17 cellular contexts compared by ENCODE assay signal in genomic region chr20:57456116-57456515, GRCh38.
DNase-seq lines count a peak whose midpoint lies in the region; ATAC-seq and TF ChIP-seq lines count a peak whose summit lies in the region.
"Had no signal": no experiment of that assay in that cellular context is flagged by ENCODE, and none has a peak within 500 bp of the region (broad histone marks: within the 10 kb centered on the region; RNA-seq: fewer than 3 reads in every experiment).

No MANE protein-coding gene starts in this region.

- no peaks in the 10 kb centered on the region for H4K20me1 ChIP-seq in neural progenitor cell (ENCODE audit: low read depth)
- H4K20me1 ChIP-seq: BLaER1 had no signal

- H3K27ac Mint-ChIP-seq in activated B cell treated with CpG ODN at 0.5 μM for 24 hours (peak overlapping the region; percentile 50), neural progenitor cell (peak overlapping the region; percentile 35)
- peak overlapping the region; percentile 9 for H3K27ac Mint-ChIP-seq in stimulated activated naive B cell treated with anti-CD40 and anti-IgM and Interleukin-4, amounts not matched to agents 10 μg/mL and 1 μg/mL and 100 μg/mL, for 72 hours
- H3K27ac Mint-ChIP-seq: B cell; CD14-positive monocyte; CD4-positive, alpha-beta T cell; CD8-positive, alpha-beta memory T cell had no signal

- no peak overlapping the region for H3K4me2 ChIP-seq in neural progenitor cell

- H3K27ac ChIP-seq in HEK293 (ENCODE audit: extremely low read depth, low read depth, low read length) (no peak overlapping the region), neural progenitor cell (no peak overlapping the region), testis (no peak overlapping the region)
- H3K27ac ChIP-seq: BLaER1 had no signal

- H3K4me3 Mint-ChIP-seq in activated B cell treated with CpG ODN at 0.5 μM for 24 hours: no peak overlapping the region
- no peak overlapping the region for H3K4me3 Mint-ChIP-seq in neural progenitor cell
- peak overlapping the region in 1 of 2 donors; percentile 5 for H3K4me3 Mint-ChIP-seq in stimulated activated naive B cell treated with anti-CD40 and anti-IgM and Interleukin-4, amounts not matched to agents 10 μg/mL and 1 μg/mL and 100 μg/mL, for 72 hours
- H3K4me3 Mint-ChIP-seq: B cell; CD14-positive monocyte; CD4-positive, alpha-beta T cell; CD8-positive, alpha-beta memory T cell had no signal

- no peak overlapping the region for H2AFZ ChIP-seq in neural progenitor cell (replicated peaks)

- H3K4me1 ChIP-seq in HEK293 (ENCODE audit: control insufficient read depth, insufficient read depth, low read length) (no peaks in the 10 kb centered on the region), neural progenitor cell (peaks cover 4% of the 10 kb centered on the region), testis (no peaks in the 10 kb centered on the region)
- H3K4me1 ChIP-seq: HAP-1 had no signal

- H3K9me3 ChIP-seq in HEK293 (ENCODE audit: control insufficient read depth, insufficient read depth, low read depth, low read length) (no peaks in the 10 kb centered on the region), neural progenitor cell (ENCODE audit: low read depth) (no peaks in the 10 kb centered on the region), testis (no peaks in the 10 kb centered on the region)
- H3K9me3 ChIP-seq: BLaER1, HAP-1 had no signal

- no peak for TF ChIP-seq POLR2A in testis (IDR thresholded peaks at IDR 0.05)

- CTCF ChIA-PET in HEK293 (lab: Yijun Ruan, JAX) (no interaction called here), activated B cell treated with CpG ODN at 0.5 μM for 24 hours (lab: Charles Lee) (no interaction called here)

- TF ChIP-seq CTCF in HEK293 (tag by site-specific recombination; IDR thresholded peaks at IDR 0.05) (no peak), activated B cell treated with CpG ODN at 0.5 μM for 24 hours (IDR thresholded peaks at IDR 0.05) (no peak), neural progenitor cell (IDR thresholded peaks at IDR 0.05) (no peak), testis (IDR thresholded peaks at IDR 0.05) (no peak)

- H3F3A ChIP-seq in neural progenitor cell (ENCODE audit: low read depth): no peaks in the 10 kb centered on the region

- no peak overlapping the region for H3K9ac ChIP-seq in neural progenitor cell
- H3K9ac ChIP-seq: BLaER1 had no signal

- H3K79me2 ChIP-seq in neural progenitor cell (ENCODE audit: low read depth): no peaks in the 10 kb centered on the region

- H3K4me1 Mint-ChIP-seq in activated B cell treated with CpG ODN at 0.5 μM for 24 hours (peaks cover 38% of the 10 kb centered on the region), neural progenitor cell (peaks cover 36% of the 10 kb centered on the region)
- H3K4me1 Mint-ChIP-seq in stimulated activated naive B cell treated with anti-CD40 and anti-IgM and Interleukin-4, amounts not matched to agents 10 μg/mL and 1 μg/mL and 100 μg/mL, for 72 hours: peaks cover 29 to 34% of the 10 kb centered on the region in 2 donors

- H3K27me3 Mint-ChIP-seq in activated B cell treated with CpG ODN at 0.5 μM for 24 hours: no peaks in the 10 kb centered on the region
- peaks cover 22% of the 10 kb centered on the region for H3K27me3 Mint-ChIP-seq in neural progenitor cell (ENCODE audit: insufficient read depth, low read depth)
- H3K27me3 Mint-ChIP-seq in stimulated activated naive B cell treated with anti-CD40 and anti-IgM and Interleukin-4, amounts not matched to agents 10 μg/mL and 1 μg/mL and 100 μg/mL, for 72 hours: no peaks in the 10 kb centered on the region
- H3K27me3 Mint-ChIP-seq: B cell; CD4-positive, alpha-beta T cell had no signal

- POLR2A ChIA-PET in HEK293 (lab: Yijun Ruan, JAX) (no interaction called here), activated B cell treated with CpG ODN at 0.5 μM for 24 hours (lab: Charles Lee) (interaction anchor here (1.3 kb wide), 1 partner anchor 13 kb away, joined by 4 read pairs; no protein-coding TSS in a partner anchor)

- H3K4me3 ChIP-seq in HEK293 (ENCODE audit: low read depth, low read length): no peak overlapping the region
- H3K4me3 ChIP-seq in neural progenitor cell: no peak overlapping the region
- H3K4me3 ChIP-seq in testis: no peak overlapping the region
- H3K4me3 ChIP-seq: BLaER1, HAP-1 had no signal

- ATAC-seq in activated B cell treated with CpG ODN at 0.5 μM for 24 hours (ENCODE audit: low read depth) (no peak), HG03565 (IDR thresholded peaks at IDR 0.05; ENCODE audit: unreplicated experiment) (no peak)
- ATAC-seq in stimulated activated naive B cell treated with anti-CD40 and anti-IgM and Interleukin-4, amounts not matched to agents 10 μg/mL and 1 μg/mL and 100 μg/mL, for 72 hours (replicated peaks): no peak

- intact Hi-C loops in activated B cell treated with CpG ODN at 0.5 μM for 24 hours (cut with micrococcal nuclease): no loop called here
- intact Hi-C loops in testis (cut with DNase I; ENCODE audit: low total_unique reads): no loop called here

- H3K27me3 ChIP-seq in neural progenitor cell (no peaks in the 10 kb centered on the region), testis (no peaks in the 10 kb centered on the region)
- H3K27me3 ChIP-seq: BLaER1 had no signal

- H3K36me3 Mint-ChIP-seq in activated B cell treated with CpG ODN at 0.5 μM for 24 hours (ENCODE audit: low read depth) (no peaks in the 10 kb centered on the region), neural progenitor cell (no peaks in the 10 kb centered on the region)
- H3K36me3 Mint-ChIP-seq in stimulated activated naive B cell treated with anti-CD40 and anti-IgM and Interleukin-4, amounts not matched to agents 10 μg/mL and 1 μg/mL and 100 μg/mL, for 72 hours: peaks cover 0 to 4% of the 10 kb centered on the region in 2 donors
- H3K36me3 Mint-ChIP-seq: CD8-positive, alpha-beta memory T cell had no signal

- H3K36me3 ChIP-seq in HEK293 (ENCODE audit: control insufficient read depth in 2 of 2, insufficient read depth in 1 of 2, low read length in 2 of 2): no peaks in the 10 kb centered on the region
- H3K36me3 ChIP-seq in neural progenitor cell: no peaks in the 10 kb centered on the region
- H3K36me3 ChIP-seq in testis (ENCODE audit: low read depth, missing control alignments): no peaks in the 10 kb centered on the region
- H3K36me3 ChIP-seq: BLaER1, HAP-1 had no signal

- WGBS in testis, 2 donors: 96 to 98% methylated on average over 11 to 13 of the region's 13 CpGs

- H3K9me3 Mint-ChIP-seq in activated B cell treated with CpG ODN at 0.5 μM for 24 hours (no peaks in the 10 kb centered on the region), neural progenitor cell (peaks cover 6% of the 10 kb centered on the region)
- peaks cover 0 to 2% of the 10 kb centered on the region in 2 donors for H3K9me3 Mint-ChIP-seq in stimulated activated naive B cell treated with anti-CD40 and anti-IgM and Interleukin-4, amounts not matched to agents 10 μg/mL and 1 μg/mL and 100 μg/mL, for 72 hours
- H3K9me3 Mint-ChIP-seq: CD4-positive, alpha-beta T cell; CD8-positive, alpha-beta memory T cell had no signal

- DNase-seq in activated B cell treated with CpG ODN at 0.5 μM for 24 hours (no peak), neural progenitor cell (ENCODE audit: low spot score) (no peak), NCI-H1694 (lab: John Stamatoyannopoulos, UW) (no peak), testis (no peak)
- no peak for DNase-seq in stimulated activated naive B cell treated with anti-CD40 and anti-IgM and Interleukin-4, amounts not matched to agents 10 μg/mL and 1 μg/mL and 100 μg/mL, for 72 hours
- no peak for DNase-seq in stimulated activated CD4-positive, alpha-beta T cell treated with anti-CD3 and anti-CD28 coated beads, Interleukin-12 subunit alpha, Interleukin-12 subunit beta, amount 100 ng/mL, for 4 hours
- DNase-seq: CD4-positive, alpha-beta T cell; CD8-positive, alpha-beta memory T cell; DMS53; DND-41; GOT3 had no signal

TF ChIP-seq in HEK293, 187 proteins besides CTCF, POLR2A, EP300 and RAD21:
- TF ChIP-seq ZNF416 (tag by site-specific recombination; IDR thresholded peaks at IDR 0.05) (no peak), HIC1 (tag by site-specific recombination; IDR thresholded peaks at IDR 0.05) (no peak), ZNF623 (tag by site-specific recombination; IDR thresholded peaks at IDR 0.05) (peak; percentile 86), ZNF18 (tag by site-specific recombination; IDR thresholded peaks at IDR 0.05) (no peak)
